ENCODE assay signal across 9 cellular contexts in the genomic region with DNA sequence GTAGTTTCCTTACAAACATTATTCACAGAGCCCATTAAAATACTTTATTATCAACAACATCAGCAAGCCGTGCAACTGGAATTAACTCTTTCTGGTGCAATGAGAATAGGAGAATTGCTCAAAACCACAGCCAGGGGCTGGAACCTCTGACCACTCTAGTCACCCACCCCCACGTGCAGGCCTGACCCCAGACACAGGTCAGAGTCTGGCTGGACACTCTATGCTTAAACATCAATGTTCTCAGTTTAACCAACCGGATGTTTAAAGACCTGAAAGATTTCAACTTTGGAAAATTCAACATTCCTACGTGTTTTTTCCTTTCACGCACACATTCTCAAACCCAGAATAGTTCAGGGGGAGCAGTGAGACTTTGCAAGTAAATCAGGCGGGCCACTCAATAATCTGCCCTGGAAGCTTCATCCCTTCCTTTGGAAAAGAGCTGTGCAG.
DNase-seq lines count a peak whose midpoint lies in the region; ATAC-seq and TF ChIP-seq lines count a peak whose summit lies in the region.
"Had no signal": no experiment of that assay in that cellular context is flagged by ENCODE, and none has a peak within 500 bp of the region (broad histone marks: within the 10 kb centered on the region; RNA-seq: fewer than 3 reads in every experiment).

No MANE protein-coding gene starts in this region.

- H4K20me1 ChIP-seq in BLaER1 treated with 17β-estradiol and CSF1 and Interleukin-3, amounts not matched to agents 10 nM and 100 nM = peaks cover 0 to 14% (median 0%) of the 10 kb centered on the region in 11 experiments; a peak in 4 of 22 replicates

- no peaks in the 10 kb centered on the region for H3K27me3 Mint-ChIP-seq in nephron (ENCODE audit: low read depth)

- ATAC-seq in HG03457 (IDR thresholded peaks at IDR 0.05; ENCODE audit: unreplicated experiment) (no peak), HG02588 (IDR thresholded peaks at IDR 0.05; ENCODE audit: unreplicated experiment) (no peak)
- ATAC-seq: Panc1 had no signal

- no peak for TF ChIP-seq CTCF in HL-60 (IDR thresholded peaks at IDR 0.05; ENCODE audit: insufficient read depth, low read length)
- TF ChIP-seq CTCF in choroid plexus epithelial cell (conservative IDR thresholded peaks at IDR 0.05; ENCODE audit: low read depth, low read length) = no peak
- no peak for TF ChIP-seq CTCF in nephron (IDR thresholded peaks at IDR 0.05; ENCODE audit: unreplicated experiment in 3 of 3)

- peak overlapping the region; percentile 73 to 97 (median 90) for H3K4me2 ChIP-seq in BLaER1 treated with 17β-estradiol and CSF1 and Interleukin-3, amounts not matched to agents 10 nM and 100 nM

- H3K4me3 ChIP-seq in BLaER1 treated with 17β-estradiol and CSF1 and Interleukin-3, amounts not matched to agents 10 nM and 100 nM = peak overlapping the region; percentile 27 to 55 (median 42); a peak in 15 of 20 replicates
- no peak overlapping the region for H3K4me3 ChIP-seq in HL-60 (replicated peaks; ENCODE audit: insufficient read depth, low read length)
- H3K4me3 ChIP-seq in choroid plexus epithelial cell (ENCODE audit: low read depth, low read length) = no peak overlapping the region

- DNase-seq in HL-60 (ENCODE audit: low read depth in 1 of 2, low spot score in 1 of 2) (no peak), choroid plexus epithelial cell (ENCODE audit: low read depth) (peak; percentile 43), kidney glomerular epithelial cell (lab: John Stamatoyannopoulos, UW) (no peak), inferior parietal cortex (ENCODE audit: extremely low spot score) (no peak)

- peaks cover 42 to 58% (median 52%) of the 10 kb centered on the region in 10 experiments for H3K4me1 ChIP-seq in BLaER1 treated with 17β-estradiol and CSF1 and Interleukin-3, amounts not matched to agents 10 nM and 100 nM

- no peaks in the 10 kb centered on the region for H3K9me3 Mint-ChIP-seq in nephron

- H3K4me1 Mint-ChIP-seq in nephron = peaks cover 55% of the 10 kb centered on the region

- H3K9ac ChIP-seq in BLaER1 treated with 17β-estradiol and CSF1 and Interleukin-3, amounts not matched to agents 10 nM and 100 nM = peak overlapping the region; percentile 64 to 85 (median 77); a peak in 21 of 22 replicates

- no peaks in the 10 kb centered on the region for H3K27me3 ChIP-seq in BLaER1 treated with 17β-estradiol and CSF1 and Interleukin-3, amounts not matched to agents 10 nM and 100 nM
- H3K27me3 ChIP-seq in HL-60 (ENCODE audit: insufficient read depth, poor library complexity, severe bottlenecking) = no peaks in the 10 kb centered on the region

- H3K27ac Mint-ChIP-seq in nephron = peak overlapping the region; percentile 97 to 100 (median 99)

- H3K4me3 Mint-ChIP-seq in nephron = peak overlapping the region; percentile 63 to 72 (median 64)

- peaks cover 32% of the 10 kb centered on the region for H3K36me3 Mint-ChIP-seq in nephron (ENCODE audit: low read depth)

- peaks cover 0 to 31% (median 22%) of the 10 kb centered on the region in 11 experiments; a peak in 17 of 22 replicates for H3K9me3 ChIP-seq in BLaER1 treated with 17β-estradiol and CSF1 and Interleukin-3, amounts not matched to agents 10 nM and 100 nM (replicated peaks in 1 of 11)

- peak overlapping the region; percentile 81 to 91 (median 85) for H3K27ac ChIP-seq in BLaER1 treated with 17β-estradiol and CSF1 and Interleukin-3, amounts not matched to agents 10 nM and 100 nM
- peak overlapping the region; percentile 82 for H3K27ac ChIP-seq in HL-60 (replicated peaks)

- peaks cover 35 to 48% (median 40%) of the 10 kb centered on the region in 11 experiments for H3K36me3 ChIP-seq in BLaER1 treated with 17β-estradiol and CSF1 and Interleukin-3, amounts not matched to agents 10 nM and 100 nM

Comparison
In these comparisons a context has a peak if more than half of its experiments do, and no peak if none do; other contexts are left out.
1. H3K4me3 ChIP-seq: peak in BLaER1 treated with 17β-estradiol and CSF1 and Interleukin-3, amounts not matched to agents 10 nM and 100 nM (10 of 10); none in HL-60 (single experiment) and choroid plexus epithelial cell (single experiment).